Comparison of ENCODE assay signal across 9 cellular contexts in the genomic region with DNA sequence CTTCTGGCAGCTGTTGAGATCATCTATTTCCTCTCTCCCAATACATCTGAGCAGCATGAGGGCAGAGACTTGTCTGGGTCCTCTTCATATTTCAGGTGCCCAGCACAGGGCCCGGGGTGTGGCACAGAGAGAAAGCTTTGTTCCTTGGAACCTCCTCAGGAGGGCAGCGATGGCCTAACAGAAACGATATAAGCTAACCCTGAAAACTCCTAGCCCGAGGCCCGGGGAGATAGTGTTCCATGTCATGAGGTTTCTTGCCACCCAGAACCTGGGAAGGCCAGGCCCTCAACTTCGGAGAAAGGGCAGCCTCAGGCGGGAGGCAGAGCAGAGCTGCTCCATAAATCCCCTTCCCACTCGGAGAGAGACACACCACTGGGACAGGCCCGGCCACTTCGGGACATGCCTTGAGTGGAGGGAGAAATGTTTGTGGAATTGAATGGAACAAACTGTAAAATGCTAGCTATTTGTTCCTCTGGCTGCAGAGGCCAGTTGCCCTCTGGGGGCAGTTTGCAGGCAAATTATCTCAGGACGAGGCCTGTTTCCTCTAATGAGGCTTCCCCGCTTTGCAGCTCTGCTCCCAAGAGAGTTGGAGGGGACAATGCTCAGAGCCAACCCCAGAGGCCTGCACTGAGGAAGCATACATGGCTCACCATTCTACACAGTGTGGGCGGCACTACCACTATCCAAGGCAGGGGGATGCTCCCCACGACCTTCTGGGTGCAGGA. TPM values are rescaled to one million over a fixed set of nuclear protein-coding genes. Genes with fewer than 3 reads are reported as not detected.
A peak's percentile ranks its signal among the peaks of the same experiment; 100 is the strongest.
DNase-seq lines count a peak whose midpoint lies in the region; ATAC-seq, FAIRE-seq and TF ChIP-seq lines count a peak whose summit lies in the region.
"Had no signal": no experiment of that assay in that cellular context is flagged by ENCODE, and none has a peak within 500 bp of the region (broad histone marks: within the 10 kb centered on the region; RNA-seq: fewer than 3 reads in every experiment).

No MANE protein-coding gene starts in this region.

- no peaks in the 10 kb centered on the region for H3K27me3 Mint-ChIP-seq in CD8-positive, alpha-beta memory T cell

- H3K79me2 ChIP-seq in K562 (ENCODE audit: control insufficient read depth, insufficient read depth, low read length), result peaks cover 85% of the 10 kb centered on the region

- H3K36me3 ChIP-seq in CD8-positive, alpha-beta memory T cell (ENCODE audit: insufficient read depth, low read length), result no peaks in the 10 kb centered on the region
- H3K36me3 ChIP-seq in HUES64 (ENCODE audit: insufficient read depth, low read length) (no peaks in the 10 kb centered on the region), K562 (ENCODE audit: control insufficient read depth, insufficient read depth, low read length) (peaks cover 28% of the 10 kb centered on the region; the same call in 1 of the 3 replicates), mucosa of descending colon (ENCODE audit: low read depth) (no peaks in the 10 kb centered on the region)

- H3K9me3 Mint-ChIP-seq in CD8-positive, alpha-beta memory T cell, result no peaks in the 10 kb centered on the region

- H3K4me1 ChIP-seq in CD8-positive, alpha-beta memory T cell (ENCODE audit: insufficient read depth, low read length), result peaks cover 82% of the 10 kb centered on the region
- H3K4me1 ChIP-seq in HUES64 (ENCODE audit: insufficient read depth, low read length) (peaks cover 49% of the 10 kb centered on the region), K562 (replicated peaks in 1 of 2; ENCODE audit: control insufficient read depth in 2 of 2, insufficient read depth in 2 of 2, low read length in 2 of 2) (peaks cover 73 to 77% of the 10 kb centered on the region in 2 experiments), mucosa of descending colon (ENCODE audit: low read depth) (peaks cover 78% of the 10 kb centered on the region)

- H3K4me2 ChIP-seq in K562 (ENCODE audit: insufficient read depth, low read length), result no peak overlapping the region

- no TSS peak for BruUV-seq in K562 (replicated peaks; lab: Mats Ljungman, UMichigan)

- ATAC-seq in K562 (no peak; the same call in 2 of the 3 replicates), mucosa of descending colon (peak; percentile 0)

- H3K27ac Mint-ChIP-seq in CD8-positive, alpha-beta memory T cell, result peak overlapping the region; percentile 30 to 96 (median 90)

- H3K9ac ChIP-seq in HUES64 (ENCODE audit: low read depth, low read length), result no peak overlapping the region
- peak overlapping the region in 1 of 2 experiments; percentile 86; a peak in 2 of 4 replicates for H3K9ac ChIP-seq in K562 (ENCODE audit: insufficient read depth in 1 of 2, low read depth in 2 of 2, low read length in 2 of 2)

- H3K4me3 ChIP-seq in CD8-positive, alpha-beta memory T cell (ENCODE audit: low read length), result peak overlapping the region; percentile 48
- H3K4me3 ChIP-seq in HUES64 (ENCODE audit: low read length) (no peak overlapping the region), K562 (no peak overlapping the region), mucosa of descending colon (no peak overlapping the region)

- in situ Hi-C loops in K562 (cut with MboI), result no loop called here

- H2AFZ ChIP-seq in K562 (ENCODE audit: low read depth, low read length), result no peak overlapping the region

- peak in 1 of 2 experiments; percentile 34; a peak in 3 of 4 replicates for TF ChIP-seq RAD21 in K562 (CRISPR knock-in tag; conservative IDR thresholded peaks at IDR 0.05 in 1 of 2, IDR thresholded peaks at IDR 0.05 in 1 of 2)

- FAIRE-seq in K562 (lab: Jason Lieb, UNC), result no peak

- peaks cover 19% of the 10 kb centered on the region for H4K20me1 ChIP-seq in K562 (replicated peaks; ENCODE audit: control insufficient read depth, insufficient read depth, low read length)

- CTCF ChIA-PET in CD8-positive, alpha-beta memory T cell (lab: Charles Lee), result interaction anchor here (0.8 to 2.4 kb wide), 10 partner anchors 9 to 60 kb away, joined by 3 to 9 read pairs (median 4); no protein-coding TSS in a partner anchor
- CTCF ChIA-PET in K562 (lab: Yijun Ruan, JAX; ENCODE audit: low intra/inter-chr PET ratio), result interaction anchor here (1.2 kb wide), 1 partner anchor 44 kb away, joined by 3 read pairs; no protein-coding TSS in a partner anchor

- WGBS in HUES64, result 80% methylated on average over 14 of the region's 14 CpGs
- 73% methylated on average over 14 of the region's 14 CpGs for WGBS in K562 (ENCODE audit: insufficient coverage, low coverage, missing lambda C conversion rate)

- no peaks in the 10 kb centered on the region for H3K27me3 ChIP-seq in CD8-positive, alpha-beta memory T cell (ENCODE audit: insufficient read depth, low read length, poor library complexity, severe bottlenecking)
- H3K27me3 ChIP-seq in HUES64 (ENCODE audit: insufficient read depth, low read length) (no peaks in the 10 kb centered on the region), K562 (ENCODE audit: control insufficient read depth in 2 of 2, insufficient read depth in 2 of 2, low read length in 2 of 2) (no peaks in the 10 kb centered on the region)

- TF ChIP-seq POLR2A in K562 (conservative IDR thresholded peaks at IDR 0.05), result no peak

- H3K36me3 Mint-ChIP-seq in CD8-positive, alpha-beta memory T cell, result no peaks in the 10 kb centered on the region

- intact Hi-C loops in K562 (cut with micrococcal nuclease), result no loop called here
- intact Hi-C loops in mucosa of descending colon (cut with DNase I, micrococcal nuclease), result no loop called here

- no peaks in the 10 kb centered on the region for H3K9me1 ChIP-seq in K562 (ENCODE audit: control insufficient read depth, insufficient read depth, low read length)

- no peak for DNase-seq in CD8-positive, alpha-beta memory T cell
- DNase-seq in K562 (ENCODE audit: extremely low read depth in 1 of 4, low spot score in 3 of 4) (no peak), mucosa of descending colon (peak in 1 of 3 donors; percentile 53), NCI-H2196 treated with DMSO at 0.1 percent for 48 hours (lab: John Stamatoyannopoulos, UW; ENCODE audit: unreplicated experiment) (no peak), pons (ENCODE audit: low spot score) (no peak), RPMI8226 (no peak)
- DNase-seq in activated effector memory CD4-positive, alpha-beta T cell treated with anti-CD3 and anti-CD28 coated beads, Interleukin-2, amount 50 U/mL, for 16 hours, result no peak

- TF ChIP-seq CTCF in K562 (IDR thresholded peaks at IDR 0.05 in 2 of 3, conservative IDR thresholded peaks at IDR 0.05 in 1 of 3; ENCODE audit: insufficient read depth in 2 of 3, low read depth in 1 of 3, low read length in 3 of 3) (peak in 2 of 3 experiments; percentile 17 to 40; a peak in 2 of 6 replicates), mucosa of descending colon (IDR thresholded peaks at IDR 0.05) (no peak)

- H3K27ac ChIP-seq in CD8-positive, alpha-beta memory T cell (ENCODE audit: low read depth, low read length), result peak overlapping the region; percentile 25
- peak overlapping the region; percentile 27; the same call in 1 of the 2 replicates for H3K27ac ChIP-seq in HUES64 (ENCODE audit: low read depth, low read length)
- peak overlapping the region; percentile 37; the same call in 1 of the 3 replicates for H3K27ac ChIP-seq in K562 (ENCODE audit: extremely low read depth, low read depth, low read length)
- H3K27ac ChIP-seq: epithelial cell of prostate had no signal

- POLR2A ChIA-PET in CD8-positive, alpha-beta memory T cell (lab: Charles Lee), result interaction anchor here (0.6 to 2.4 kb wide), 3 partner anchors 9 to 232 kb away, joined by 3 to 28 read pairs (median 6); a partner anchor contains a TSS
- POLR2A ChIA-PET in K562 (lab: Yijun Ruan, JAX), result interaction anchor here (1.0 to 1.6 kb wide), 6 partner anchors 10 to 60 kb away, joined by 3 to 8 read pairs (median 4); no protein-coding TSS in a partner anchor

- no peaks in the 10 kb centered on the region for H3K9me3 ChIP-seq in CD8-positive, alpha-beta memory T cell (ENCODE audit: low read length)
- H3K9me3 ChIP-seq in HUES64 (ENCODE audit: insufficient read depth, low read depth, low read length) (no peaks in the 10 kb centered on the region), K562 (replicated peaks; ENCODE audit: control insufficient read depth, insufficient read depth, low read depth, low read length) (no peaks in the 10 kb centered on the region), mucosa of descending colon (no peaks in the 10 kb centered on the region)

- peaks cover 67 to 86% (median 72%) of the 10 kb centered on the region in 3 donors for H3K4me1 Mint-ChIP-seq in CD8-positive, alpha-beta memory T cell

- H3K4me3 Mint-ChIP-seq in CD8-positive, alpha-beta memory T cell, result peak overlapping the region in 6 of 7 donors; percentile 41 to 82 (median 74)

- TF ChIP-seq EP300 in K562 (IDR thresholded peaks at IDR 0.05; ENCODE audit: low read length), result no peak

RNA-seq across cellular contexts. Expression of a gene that starts 11.6 kb away (rescaled TPM):
- 10 to 100 TPM in 1 of 2 experiments, 1 to 10 TPM in 1; 9.9 to 10.6 TPM for total RNA-seq in CD8-positive, alpha-beta memory T cell
- 5.5 TPM for polyA plus RNA-seq in CD8-positive, alpha-beta memory T cell
- 23.4 TPM for polyA plus RNA-seq in HUES64 (2013, experiment 1 of 2)
- polyA plus RNA-seq in HUES64 (2013, experiment 2 of 2), result 30.1 TPM
- total RNA-seq in K562 (2011; cell fraction: chromatin; rRNA removed; ENCODE audit: low replicate concordance), result 58.4 and 169 TPM in 2 replicates
- total RNA-seq in K562 (2011; cell fraction: nucleolus; rRNA removed), result 93.3 and 107 TPM in 2 replicates
- total RNA-seq in K562 (2011; cell fraction: nucleoplasm; rRNA removed), result 70.8 and 73.7 TPM in 2 replicates
- total RNA-seq in K562 (2014; rRNA removed) (21.8 and 27.6 TPM in 2 replicates), K562 (2014; rRNA removed; fragmentation: Illumina TruSeq; extraction: Trizol) (22.9 and 28.5 TPM in 2 replicates), K562 (2015; rRNA removed; fragmentation: Illumina TruSeq; extraction: Trizol) (41.7 and 43.5 TPM in 2 replicates), K562 (2021) (43.6 and 45.4 TPM in 2 replicates), mucosa of descending colon (100 to 1,000 TPM in 2 of 3 donors, 10 to 100 TPM in 1; 76.7 to 128 (median 121) TPM)
- polyA plus RNA-seq in K562 (2011; rRNA removed) (26.2 and 30.8 TPM in 2 replicates), K562 (2014; fragmentation: Illumina TruSeq; extraction: Trizol) (35.6 and 38.4 TPM in 2 replicates), K562 (2014; fragmentation: Nextera tagmentation; extraction: Ambion mirVana) (10 to 100 TPM in 1 of 2 experiments, 1 to 10 TPM in 1; 6.6 to 13.1 TPM), K562 (2014; rRNA removed) (24.2 and 30.6 TPM in 2 replicates)
- polyA plus RNA-seq in K562 (2011; cell fraction: cytosol; rRNA removed), result 28.6 and 44.2 TPM in 2 replicates
- 30.8 and 44.9 TPM in 2 replicates for polyA plus RNA-seq in K562 (2011; cell fraction: nucleus; rRNA removed)
- polyA plus RNA-seq in K562 (2012), result 33.4 and 35.1 TPM in 2 replicates
- 80.3 and 121 TPM in 2 replicates for polyA minus RNA-seq in K562 (2011; rRNA and poly(A)+ RNA removed)
- polyA minus RNA-seq in K562 (2011; cell fraction: cytosol; rRNA and poly(A)+ RNA removed), result 31.7 and 45.7 TPM in 2 replicates
- 63.5 and 65.3 TPM in 2 replicates for polyA minus RNA-seq in K562 (2011; cell fraction: nucleus; rRNA and poly(A)+ RNA removed)

RNA-seq across cellular contexts. Expression of a gene that starts 59.5 kb away (rescaled TPM):
- total RNA-seq in CD8-positive, alpha-beta memory T cell, result 1,000 to 10,000 TPM; 3,916 to 3,935 TPM
- polyA plus RNA-seq in CD8-positive, alpha-beta memory T cell, result 4,910 TPM
- polyA plus RNA-seq in HUES64 (2013, experiment 1 of 2), result 2,933 TPM
- polyA plus RNA-seq in HUES64 (2013, experiment 2 of 2), result 3,389 TPM
- total RNA-seq in K562 (2011; cell fraction: chromatin; rRNA removed; ENCODE audit: low replicate concordance), result 368 and 416 TPM in 2 replicates
- 577 and 735 TPM in 2 replicates for total RNA-seq in K562 (2011; cell fraction: nucleolus; rRNA removed)
- 828 and 1,575 TPM in 2 replicates for total RNA-seq in K562 (2011; cell fraction: nucleoplasm; rRNA removed)
- total RNA-seq in K562 (2014; rRNA removed), result 2,700 and 3,102 TPM in 2 replicates
- total RNA-seq in K562 (2014; rRNA removed; fragmentation: Illumina TruSeq; extraction: Trizol), result 3,530 and 3,738 TPM in 2 replicates
- total RNA-seq in K562 (2015; rRNA removed; fragmentation: Illumina TruSeq; extraction: Trizol), result 3,411 and 3,679 TPM in 2 replicates
- total RNA-seq in K562 (2021), result 3,592 and 3,622 TPM in 2 replicates
- polyA plus RNA-seq in K562 (2011; rRNA removed), result 3,472 and 4,261 TPM in 2 replicates
- polyA plus RNA-seq in K562 (2011; cell fraction: cytosol; rRNA removed), result 3,466 and 4,968 TPM in 2 replicates
- polyA plus RNA-seq in K562 (2011; cell fraction: nucleus; rRNA removed), result 1,428 and 2,203 TPM in 2 replicates
- 4,980 and 5,479 TPM in 2 replicates for polyA plus RNA-seq in K562 (2012)
- 4,042 and 4,231 TPM in 2 replicates for polyA plus RNA-seq in K562 (2014; fragmentation: Illumina TruSeq; extraction: Trizol)
- 1,000 to 10,000 TPM; 5,693 to 5,771 TPM for polyA plus RNA-seq in K562 (2014; fragmentation: Nextera tagmentation; extraction: Ambion mirVana)
- 3,097 and 3,731 TPM in 2 replicates for polyA plus RNA-seq in K562 (2014; rRNA removed)
- 1,903 and 2,025 TPM in 2 replicates for polyA minus RNA-seq in K562 (2011; rRNA and poly(A)+ RNA removed)
- polyA minus RNA-seq in K562 (2011; cell fraction: cytosol; rRNA and poly(A)+ RNA removed), result 774 and 918 TPM in 2 replicates
- 197 and 395 TPM in 2 replicates for polyA minus RNA-seq in K562 (2011; cell fraction: nucleus; rRNA and poly(A)+ RNA removed)
- total RNA-seq in mucosa of descending colon, result 1,000 to 10,000 TPM; 1,703 to 2,122 (median 2,056) TPM
